In genomic region chr16:75256871-75257343, GRCh38 we compare ENCODE assay signal across 10 cellular contexts. TPM values are rescaled to one million over a fixed set of nuclear protein-coding genes. Genes with fewer than 3 reads are reported as not detected.
DNase-seq lines count a peak whose midpoint lies in the region; ATAC-seq and TF ChIP-seq lines count a peak whose summit lies in the region.
"Had no signal": no experiment of that assay in that cellular context is flagged by ENCODE, and none has a peak within 500 bp of the region (broad histone marks: within the 10 kb centered on the region; RNA-seq: fewer than 3 reads in every experiment).

No MANE protein-coding gene starts in this region.

- H3K79me2 ChIP-seq in ACC112 (ENCODE audit: control insufficient read depth, insufficient read depth, low read length, unreplicated experiment) (peaks cover 94% of the 10 kb centered on the region), fibroblast of lung (ENCODE audit: control insufficient read depth, insufficient read depth, low read length) (peaks cover 97% of the 10 kb centered on the region), OCI-LY7 (ENCODE audit: insufficient read depth, low read depth, low read length) (no peaks in the 10 kb centered on the region)

- CTCF ChIA-PET in OCI-LY7 (lab: Charles Lee; ENCODE audit: unreplicated experiment) = interaction anchor here (0.6 kb wide), 1 partner anchor 325 kb away, joined by 3 read pairs; no protein-coding TSS in a partner anchor

- BruUV-seq in OCI-LY7 (replicated peaks; lab: Mats Ljungman, UMichigan) = no TSS peak

- peaks cover 70% of the 10 kb centered on the region for H3K4me1 ChIP-seq in ACC112 (ENCODE audit: control insufficient read depth, insufficient read depth, low read length, unreplicated experiment)
- peaks cover 73% of the 10 kb centered on the region for H3K4me1 ChIP-seq in fibroblast of lung (ENCODE audit: control insufficient read depth, extremely low read depth, insufficient read depth, low read length)
- H3K4me1 ChIP-seq in OCI-LY7 (ENCODE audit: insufficient read depth, low read length, poor library complexity, severe bottlenecking) = peaks cover under 1% of the 10 kb centered on the region

- ATAC-seq in HG02973 (IDR thresholded peaks at IDR 0.05; ENCODE audit: unreplicated experiment) (no peak), GM18873 (IDR thresholded peaks at IDR 0.05; ENCODE audit: low FRiP score, unreplicated experiment) (no peak)

- no peak overlapping the region for H3K4me3 Mint-ChIP-seq in nephron
- H3K4me3 Mint-ChIP-seq: CD4-positive, CD25-positive, alpha-beta regulatory T cell had no signal

- no peaks in the 10 kb centered on the region for H3K27me3 Mint-ChIP-seq in nephron (ENCODE audit: low read depth)

- no peak overlapping the region for H3K4me3 ChIP-seq in ACC112 (ENCODE audit: low read depth, low read length)
- peak overlapping the region in 1 of 4 experiments; percentile 32 for H3K4me3 ChIP-seq in fibroblast of lung (replicated peaks in 1 of 4; ENCODE audit: control extremely low read depth in 1 of 4, insufficient read depth in 1 of 4, low read depth in 3 of 4, low read length in 4 of 4)
- H3K4me3 ChIP-seq in OCI-LY7 (ENCODE audit: low read depth, low read length, poor library complexity, severe bottlenecking) = no peak overlapping the region

- H3K36me3 Mint-ChIP-seq in nephron (ENCODE audit: low read depth) = peaks cover 5% of the 10 kb centered on the region
- H3K36me3 Mint-ChIP-seq: CD4-positive, CD25-positive, alpha-beta regulatory T cell had no signal

- POLR2A ChIA-PET in OCI-LY7 (lab: Charles Lee) = interaction anchor here (0.6 kb wide), 1 partner anchor 110 kb away, joined by 6 read pairs; no protein-coding TSS in a partner anchor

- H3K9ac ChIP-seq in fibroblast of lung (ENCODE audit: insufficient read depth, low read length) = peak overlapping the region; percentile 51

- no peaks in the 10 kb centered on the region for H3K9me3 Mint-ChIP-seq in nephron

- no peaks in the 10 kb centered on the region for H3K9me3 ChIP-seq in fibroblast of lung (ENCODE audit: control insufficient read depth, insufficient read depth, low read depth, low read length)
- H3K9me3 ChIP-seq in OCI-LY7 (ENCODE audit: low read length) = no peaks in the 10 kb centered on the region

- H3K27ac Mint-ChIP-seq in nephron = peak overlapping the region; percentile 44 to 76 (median 56)
- H3K27ac Mint-ChIP-seq: CD4-positive, CD25-positive, alpha-beta regulatory T cell had no signal

- peaks cover 1% of the 10 kb centered on the region for H4K20me1 ChIP-seq in fibroblast of lung (ENCODE audit: control insufficient read depth, extremely low read depth, insufficient read depth, low read length)
- no peaks in the 10 kb centered on the region for H4K20me1 ChIP-seq in OCI-LY7 (ENCODE audit: insufficient read depth, low read length)

- peaks cover 72% of the 10 kb centered on the region for H3K4me1 Mint-ChIP-seq in nephron

- intact Hi-C loops in OCI-LY7 (cut with micrococcal nuclease; ENCODE audit: unreplicated experiment) = no loop called here

- DNase-seq in NCI-H524 treated with DMSO at 0.1 percent for 48 hours (lab: John Stamatoyannopoulos, UW) (peak; percentile 25), fibroblast of lung (ENCODE audit: low read depth in 2 of 2) (peak; percentile 63 to 72), NCI-H1105 (lab: John Stamatoyannopoulos, UW) (no peak), OCI-LY7 (ENCODE audit: low spot score) (no peak)
- DNase-seq: CD4-positive, CD25-positive, alpha-beta regulatory T cell; effector memory CD4-positive, alpha-beta T cell had no signal

- H3K27ac ChIP-seq in ACC112 (ENCODE audit: low read depth, low read length) = peak overlapping the region; percentile 62
- peak overlapping the region; percentile 90 for H3K27ac ChIP-seq in fibroblast of lung (ENCODE audit: insufficient read depth, low read length)
- no peak overlapping the region for H3K27ac ChIP-seq in OCI-LY7 (ENCODE audit: low read depth, low read length, poor library complexity, severe bottlenecking)

- H3K27me3 ChIP-seq in ACC112 (ENCODE audit: insufficient read depth, low read length) (no peaks in the 10 kb centered on the region), fibroblast of lung (ENCODE audit: control insufficient read depth, insufficient read depth, low read length) (no peaks in the 10 kb centered on the region)

- H3K4me2 ChIP-seq in fibroblast of lung (ENCODE audit: extremely low read depth, insufficient read depth, low read length) (peak overlapping the region; percentile 75), OCI-LY7 (ENCODE audit: low read length) (no peak overlapping the region)

- H2AFZ ChIP-seq in ACC112 (ENCODE audit: low read length, unreplicated experiment) (no peak overlapping the region), fibroblast of lung (ENCODE audit: low read length) (no peak overlapping the region), OCI-LY7 (ENCODE audit: low read length) (no peak overlapping the region)

- H3K36me3 ChIP-seq in ACC112 (ENCODE audit: insufficient read depth, low read length) (no peaks in the 10 kb centered on the region), fibroblast of lung (ENCODE audit: control insufficient read depth, insufficient read depth, low read length) (peaks cover 6% of the 10 kb centered on the region), OCI-LY7 (ENCODE audit: insufficient read depth, low read length) (no peaks in the 10 kb centered on the region)

- no peak for TF ChIP-seq CTCF in fibroblast of lung (conservative IDR thresholded peaks at IDR 0.05 in 1 of 2, IDR thresholded peaks at IDR 0.05 in 1 of 2; ENCODE audit: low read depth in 1 of 2, low read length in 2 of 2)
- TF ChIP-seq CTCF in nephron (IDR thresholded peaks at IDR 0.05; ENCODE audit: unreplicated experiment in 3 of 3) = no peak
- TF ChIP-seq CTCF in OCI-LY7 (conservative IDR thresholded peaks at IDR 0.05; ENCODE audit: low read length) = no peak

- no peaks in the 10 kb centered on the region for H3K9me2 ChIP-seq in OCI-LY7 (ENCODE audit: insufficient read depth, low read length)

RNA-seq across cellular contexts. Expression of gene BCAR1, which starts 5.5 kb away (rescaled TPM):
- 26.5 and 36.8 TPM in 2 replicates for total RNA-seq in fibroblast of lung
- polyA plus RNA-seq in fibroblast of lung = 32.8 and 66.5 TPM in 2 replicates
- polyA plus RNA-seq in fibroblast of lung (2012) = 68.9 and 146 TPM in 2 replicates
- polyA minus RNA-seq in fibroblast of lung (ENCODE audit: low replicate concordance) = 37.6 and 115 TPM in 2 replicates
- total RNA-seq in OCI-LY7 (2014; rRNA removed; shearing (Covaris generic)) = 10.0 and 11.7 TPM in 2 replicates
- 13.9 and 15.1 TPM in 2 replicates for total RNA-seq in OCI-LY7 (2022)

RNA-seq across cellular contexts. Expression of gene CTRB1, which starts 38.1 kb away (rescaled TPM):
- not detected in 2 replicates for total RNA-seq in fibroblast of lung
- not detected in 2 replicates for polyA plus RNA-seq in fibroblast of lung
- 0.40 TPM in 1 of 2 replicates, not detected in the other for polyA plus RNA-seq in fibroblast of lung (2012)
- not detected in 2 replicates for polyA minus RNA-seq in fibroblast of lung (ENCODE audit: low replicate concordance)
- total RNA-seq in OCI-LY7 (2014; rRNA removed; shearing (Covaris generic)) = not detected in 2 replicates
- total RNA-seq in OCI-LY7 (2022) = not detected in 2 replicates
- total RNA-seq: CD4-positive, CD25-positive, alpha-beta regulatory T cell had no signal
- polyA plus RNA-seq: CD4-positive, CD25-positive, alpha-beta regulatory T cell had no signal

RNA-seq across cellular contexts. Expression of gene CTRB2, which starts 49.9 kb away (rescaled TPM):
- total RNA-seq in fibroblast of lung (not detected in 2 replicates), OCI-LY7 (2022) (not detected in 2 replicates)
- polyA plus RNA-seq in fibroblast of lung = not detected in 2 replicates
- 0.10 TPM in 1 of 2 replicates, not detected in the other for polyA plus RNA-seq in fibroblast of lung (2012)
- polyA minus RNA-seq in fibroblast of lung (ENCODE audit: low replicate concordance) = not detected in 2 replicates
- total RNA-seq in OCI-LY7 (2014; rRNA removed; shearing (Covaris generic)) = not detected in 2 replicates
- total RNA-seq: CD4-positive, CD25-positive, alpha-beta regulatory T cell had no signal
- polyA plus RNA-seq: CD4-positive, CD25-positive, alpha-beta regulatory T cell had no signal

Comparison
In these comparisons a context has a peak if more than half of its experiments do, and no peak if none do; other contexts are left out.
1. DNase-seq: peak in NCI-H524 treated with DMSO at 0.1 percent for 48 hours (single experiment) and fibroblast of lung (2 of 2); none in NCI-H1105 (single experiment) and OCI-LY7 (single experiment).